In the genomic region with DNA sequence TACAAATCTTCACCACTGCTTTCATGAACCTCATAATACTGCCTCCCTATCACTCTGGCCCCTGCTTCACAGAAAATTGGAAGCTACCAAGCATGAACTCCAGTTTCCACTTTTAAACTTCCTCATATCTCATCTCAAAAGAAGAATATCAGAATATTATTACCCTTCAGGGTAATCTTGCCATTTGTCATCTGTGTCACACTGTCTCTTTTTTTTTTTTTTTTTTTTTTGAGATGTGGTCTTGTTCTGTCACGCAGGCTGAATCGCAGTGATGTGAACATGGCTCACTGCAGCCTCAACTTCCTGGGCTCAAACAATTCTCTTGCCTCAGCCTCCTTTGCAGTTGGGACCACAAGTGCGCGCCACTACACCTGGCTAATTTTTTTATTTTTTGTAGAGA, we compare ENCODE assay signal across 17 cellular contexts.
DNase-seq lines count a peak whose midpoint lies in the region; ATAC-seq and TF ChIP-seq lines count a peak whose summit lies in the region.
"Had no signal": no experiment of that assay in that cellular context is flagged by ENCODE, and none has a peak within 500 bp of the region (broad histone marks: within the 10 kb centered on the region; RNA-seq: fewer than 3 reads in every experiment).

No MANE protein-coding gene starts in this region.

- no peak overlapping the region for H3K23ac ChIP-seq in trophoblast cell (ENCODE audit: low read length)

- WGBS in trophoblast cell (ENCODE audit: extremely low coverage, insufficient coverage, insufficient read length) = no CpG with 5 or more reads among the region's 4 CpGs
- 74 to 94% methylated on average over 4 of the region's 4 CpGs for WGBS in sigmoid colon, 2 donors

- H3K9ac ChIP-seq in BLaER1 (no peak overlapping the region), trophoblast cell (ENCODE audit: low read length) (no peak overlapping the region)
- H3K9ac ChIP-seq: KMS-11 had no signal

- no peak overlapping the region for H3K27ac ChIP-seq in BLaER1
- peak overlapping the region; percentile 86 for H3K27ac ChIP-seq in KOPT-K1 (ENCODE audit: low read depth, low read length, poor library complexity, severe bottlenecking)
- no peak overlapping the region for H3K27ac ChIP-seq in trophoblast cell (ENCODE audit: low read depth, low read length)
- no peak overlapping the region for H3K27ac ChIP-seq in sigmoid colon
- H3K27ac ChIP-seq: C4-2B, KMS-11 had no signal

- H4K12ac ChIP-seq in trophoblast cell (ENCODE audit: low read depth, low read length) = no peak overlapping the region

- H3K4me2 ChIP-seq in BLaER1 (0 out of 2 replicates have a peak overlapping the region, but pooled peaks have one; percentile 21), trophoblast cell (ENCODE audit: low read length) (no peak overlapping the region)
- H3K4me2 ChIP-seq: KMS-11 had no signal

- H3K4me3 ChIP-seq in BLaER1 (no peak overlapping the region), GM12865 (ENCODE audit: low read depth, low read length) (no peak overlapping the region), trophoblast cell (ENCODE audit: low read depth, low read length) (no peak overlapping the region), sigmoid colon (no peak overlapping the region)

- no peak overlapping the region for H2BK12ac ChIP-seq in trophoblast cell (ENCODE audit: low read length)

- DNase-seq in GM12865 (ENCODE audit: low read depth) (peak; percentile 38), germinal center (ENCODE audit: low spot score) (peak; percentile 10), trophoblast cell (no peak), AG08396 (ENCODE audit: low spot score) (no peak), sigmoid colon (no peak)
- DNase-seq: GOT3, NCI-H1048, NCI-H1436 treated with DMSO at 0.1 percent for 48 hours, NCI-H2029 treated with DMSO at 0.1 percent for 48 hours, NCI-H2171, NCI-H446 treated with DMSO at 0.1 percent for 48 hours, SHP77 had no signal

- H2BK5ac ChIP-seq in trophoblast cell (ENCODE audit: low read depth, low read length, poor library complexity) = no peak overlapping the region

- no peak overlapping the region for H3K18ac ChIP-seq in trophoblast cell (ENCODE audit: low read length)

- no peak overlapping the region for H3K4ac ChIP-seq in trophoblast cell (ENCODE audit: low read depth, low read length)

- ATAC-seq in GM21737 (IDR thresholded peaks at IDR 0.05; ENCODE audit: unreplicated experiment) = no peak

- H4K8ac ChIP-seq in trophoblast cell (ENCODE audit: low read depth, low read length) = no peak overlapping the region

- TF ChIP-seq POLR2A in sigmoid colon (IDR thresholded peaks at IDR 0.05) = no peak

- H3K27me3 ChIP-seq in BLaER1 (no peaks in the 10 kb centered on the region), trophoblast cell (ENCODE audit: insufficient read depth, low read length) (no peaks in the 10 kb centered on the region), sigmoid colon (no peaks in the 10 kb centered on the region)

- no peaks in the 10 kb centered on the region for H3K79me2 ChIP-seq in trophoblast cell (ENCODE audit: control insufficient read depth, insufficient read depth, low read length, poor library complexity)

- TF ChIP-seq CTCF in GM12865 (IDR thresholded peaks at IDR 0.05; ENCODE audit: insufficient read depth, low read depth, low read length, missing control alignments) (no peak), sigmoid colon (IDR thresholded peaks at IDR 0.05) (no peak)

- H3K79me1 ChIP-seq in trophoblast cell (ENCODE audit: low read length) = no peaks in the 10 kb centered on the region

- no peaks in the 10 kb centered on the region for H3K36me3 ChIP-seq in BLaER1
- no peaks in the 10 kb centered on the region for H3K36me3 ChIP-seq in KOPT-K1 (ENCODE audit: insufficient read depth, low read length)
- no peaks in the 10 kb centered on the region for H3K36me3 ChIP-seq in trophoblast cell (ENCODE audit: control insufficient read depth in 1 of 2, insufficient read depth in 2 of 2, low read length in 2 of 2)
- no peaks in the 10 kb centered on the region for H3K36me3 ChIP-seq in sigmoid colon

- no peak for TF ChIP-seq EP300 in sigmoid colon (IDR thresholded peaks at IDR 0.05)

- intact Hi-C loops in sigmoid colon (cut with DNase I) = no loop called here

- H3K9me3 ChIP-seq in BLaER1 = no peaks in the 10 kb centered on the region
- H3K9me3 ChIP-seq in KOPT-K1 (ENCODE audit: insufficient read depth, low read length, poor library complexity, severe bottlenecking) = peaks cover 30% of the 10 kb centered on the region
- no peaks in the 10 kb centered on the region for H3K9me3 ChIP-seq in trophoblast cell (ENCODE audit: insufficient read depth, low read depth, low read length)
- no peaks in the 10 kb centered on the region for H3K9me3 ChIP-seq in sigmoid colon

- H2AFZ ChIP-seq in trophoblast cell (ENCODE audit: insufficient read depth, low read length, poor library complexity) = no peak overlapping the region

- no peak overlapping the region for H4K91ac ChIP-seq in trophoblast cell (ENCODE audit: low read depth, low read length)

- H2AK5ac ChIP-seq in trophoblast cell (ENCODE audit: low read length) = no peak overlapping the region

- no peak overlapping the region for H2BK120ac ChIP-seq in trophoblast cell (ENCODE audit: insufficient read depth, low read length, poor library complexity)

- H3K4me1 ChIP-seq in BLaER1 (peaks cover 13% of the 10 kb centered on the region), trophoblast cell (ENCODE audit: control insufficient read depth in 1 of 2, insufficient read depth in 2 of 2, low read length in 2 of 2) (no peaks in the 10 kb centered on the region), sigmoid colon (peaks cover 0 to 15% (median 6%) of the 10 kb centered on the region in 4 donors)

- no peak overlapping the region for H3K14ac ChIP-seq in trophoblast cell (ENCODE audit: low read length)

- no peaks in the 10 kb centered on the region for H4K20me1 ChIP-seq in BLaER1

Comparison
In these comparisons a context has a peak if more than half of its experiments do, and no peak if none do; other contexts are left out.
1. DNase-seq: peak in GM12865 (single experiment) and germinal center (single experiment); none in trophoblast cell (0 of 2), AG08396 (single experiment) and sigmoid colon (single experiment).